ENCODE assay signal across 22 cellular contexts in the genomic region with DNA sequence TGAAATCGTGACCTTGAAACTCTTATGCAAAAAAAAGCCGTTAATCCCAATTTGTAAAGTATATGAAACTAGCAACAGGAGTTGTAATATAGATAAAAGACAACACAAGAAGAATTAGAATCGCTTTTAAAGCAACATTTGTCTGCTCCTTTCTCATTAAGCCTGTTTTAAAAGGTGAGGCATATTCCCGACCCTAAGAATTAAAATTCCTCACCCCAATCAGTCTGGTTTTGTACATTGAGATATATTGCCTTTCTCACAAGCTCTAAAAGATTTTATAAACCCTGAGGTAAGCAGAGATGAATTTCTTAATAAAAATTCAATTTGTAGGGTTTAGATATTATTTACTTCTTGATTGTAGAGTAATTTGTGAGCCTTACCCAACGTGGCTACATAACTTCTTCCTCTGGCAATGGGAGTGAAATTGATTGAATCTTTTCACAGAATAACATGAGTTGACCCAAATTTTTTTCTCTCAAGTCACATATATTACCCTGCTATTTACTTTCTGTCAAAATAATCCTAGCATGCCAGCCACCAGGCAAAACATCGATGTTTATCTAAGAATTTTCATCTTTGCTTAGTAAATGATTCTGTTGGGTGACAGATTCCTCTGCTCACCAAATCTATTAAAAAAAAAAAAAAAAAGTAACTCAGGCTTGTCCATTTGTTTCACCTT.
"Had no signal": no experiment of that assay in that cellular context is flagged by ENCODE, and none has a peak within 500 bp of the region (broad histone marks: within the 10 kb centered on the region; RNA-seq: fewer than 3 reads in every experiment).

No MANE protein-coding gene starts in this region.

- H3K9me3 ChIP-seq: colonic mucosa had no signal

- H3K27me3 ChIP-seq: colonic mucosa had no signal

- H3K4me3 ChIP-seq: colonic mucosa had no signal

- H3K36me3 ChIP-seq: colonic mucosa had no signal

- H3K27ac ChIP-seq: colonic mucosa, epithelial cell of prostate had no signal

- ATAC-seq: activated CD4-positive, alpha-beta T cell treated with anti-CD3 and anti-CD28 coated beads for 36 hours; activated CD8-positive, alpha-beta memory T cell treated with anti-CD3 and anti-CD28 coated beads, Interleukin-2, amount 10 ng/mL, durations not matched to agents 7 days and 5 days; activated CD8-positive, alpha-beta T cell treated with anti-CD3 and anti-CD28 coated beads, Interleukin-2, amount 10 ng/mL, durations not matched to agents 7 days and 5 days; activated naive CD4-positive, alpha-beta T cell treated with anti-CD3 and anti-CD28 coated beads, Interleukin-2, amount 50 U/mL, for 72 hours had no signal

- DNase-seq: activated CD4-positive, alpha-beta memory T cell treated with anti-CD3 and anti-CD28 coated beads for 36 hours; activated CD4-positive, alpha-beta T cell treated with anti-CD3 and anti-CD28 coated beads for 36 hours; activated CD4-positive, alpha-beta T cell treated with anti-CD3 and anti-CD28 coated beads, Interleukin-2, amount 10 ng/mL, durations not matched to agents 24 days and 14 days; activated CD4-positive, CD25-positive, alpha-beta regulatory T cell; activated CD4-positive, CD25-positive, alpha-beta regulatory T cell treated with anti-CD3 and anti-CD28 coated beads, Interleukin-2, amount 50 U/mL, for 72 hours; activated CD8-positive, alpha-beta memory T cell treated with anti-CD3 and anti-CD28 coated beads, Interleukin-2, amount 10 ng/mL, durations not matched to agents 7 days and 5 days; activated CD8-positive, alpha-beta memory T cell treated with anti-CD3 and anti-CD28 coated beads, Interleukin-2, amount 50 U/mL, for 4 hours; activated CD8-positive, alpha-beta T cell treated with anti-CD3 and anti-CD28 coated beads, Interleukin-2, amount 10 ng/mL, durations not matched to agents 7 days and 5 days; activated effector memory CD4-positive, alpha-beta T cell treated with anti-CD3 and anti-CD28 coated beads, Interleukin-2, amount 50 U/mL, for 16 hours; activated naive CD4-positive, alpha-beta T cell treated with anti-CD3 and anti-CD28 coated beads, Interleukin-2, amount 10 ng/mL, durations not matched to agents 7 days and 5 days; activated naive CD8-positive, alpha-beta T cell treated with anti-CD3 and anti-CD28 coated beads, Interleukin-2, amount 10 ng/mL, durations not matched to agents 7 days and 5 days; activated T-cell treated with anti-CD3 and anti-CD28 coated beads, Interleukin-2, amount 50 U/mL, for 1 hour; activated T-cell treated with anti-CD3 and anti-CD28 coated beads, Interleukin-2, amount 50 U/mL, for 48 hours; caudate nucleus; cerebellar nuclear complex; colonic mucosa; effector CD8-positive, alpha-beta T cell; foreskin fibroblast; head of caudate nucleus; T-helper 2 cell had no signal

- H3K4me1 ChIP-seq: colonic mucosa had no signal
